Comparison of ENCODE assay signal across 12 cellular contexts in genomic region chr19:10191347-10191746, GRCh38. TPM values are rescaled to one million over a fixed set of nuclear protein-coding genes. Genes with fewer than 3 reads are reported as not detected.
DNase-seq lines count a peak whose midpoint lies in the region; ATAC-seq and TF ChIP-seq lines count a peak whose summit lies in the region.
"Had no signal": no experiment of that assay in that cellular context is flagged by ENCODE, and none has a peak within 500 bp of the region (broad histone marks: within the 10 kb centered on the region; RNA-seq: fewer than 3 reads in every experiment).

No MANE protein-coding gene starts in this region.

- TF ChIP-seq RAD21 in IMR-90 (IDR thresholded peaks at IDR 0.05; ENCODE audit: low read length): no peak

- H2BK5ac ChIP-seq in IMR-90 (ENCODE audit: low read depth, low read length, poor library complexity, severe bottlenecking): peak overlapping the region; percentile 45
- no peak overlapping the region for H2BK5ac ChIP-seq in trophoblast cell (ENCODE audit: low read depth, low read length, poor library complexity)

- H3K9ac ChIP-seq in IMR-90 (ENCODE audit: low read depth, low read length) (no peak overlapping the region), trophoblast cell (ENCODE audit: low read length) (no peak overlapping the region)

- peak overlapping the region; percentile 63; the same call in 1 of the 2 replicates for H3K27ac ChIP-seq in IMR-90 (ENCODE audit: insufficient read depth, low read length)
- H3K27ac ChIP-seq in trophoblast cell (ENCODE audit: low read depth, low read length): no peak overlapping the region
- H3K27ac ChIP-seq: VCaP had no signal

- intact Hi-C loops in IMR-90 (cut with micrococcal nuclease): no loop called here

- H3K4me2 ChIP-seq in IMR-90 (ENCODE audit: low read depth, low read length): no peak overlapping the region
- no peak overlapping the region for H3K4me2 ChIP-seq in trophoblast cell (ENCODE audit: low read length)

- H3K4me1 ChIP-seq in IMR-90 (ENCODE audit: control insufficient read depth, insufficient read depth, low read length) (peaks cover 11% of the 10 kb centered on the region), trophoblast cell (ENCODE audit: control insufficient read depth in 1 of 2, insufficient read depth in 2 of 2, low read length in 2 of 2) (peaks cover 2 to 8% of the 10 kb centered on the region in 2 experiments)

- H2AK5ac ChIP-seq in IMR-90 (ENCODE audit: low read depth, low read length) (peak overlapping the region; percentile 4; the same call in 1 of the 2 replicates), trophoblast cell (ENCODE audit: low read length) (no peak overlapping the region)

- no peak overlapping the region for H3K56ac ChIP-seq in IMR-90 (ENCODE audit: extremely low read depth, insufficient read depth, low read length)

- ATAC-seq in IMR-90 (ENCODE audit: low read depth): peak; percentile 40

- dilution Hi-C loops in IMR-90 (cut with HindIII; ENCODE audit: low sequenced_read_pairs, unreplicated experiment): no loop called here

- H3K23ac ChIP-seq in IMR-90 (ENCODE audit: low read depth, low read length) (no peak overlapping the region), trophoblast cell (ENCODE audit: low read length) (no peak overlapping the region)

- H2BK120ac ChIP-seq in IMR-90 (ENCODE audit: low read depth, low read length): no peak overlapping the region
- H2BK120ac ChIP-seq in trophoblast cell (ENCODE audit: insufficient read depth, low read length, poor library complexity): no peak overlapping the region

- no peak overlapping the region; a peak in 1 of 4 replicates for H4K8ac ChIP-seq in IMR-90 (ENCODE audit: low read depth in 2 of 2, low read length in 2 of 2)
- H4K8ac ChIP-seq in trophoblast cell (ENCODE audit: low read depth, low read length): no peak overlapping the region

- DNase-seq in Daoy (ENCODE audit: low read depth): peak; percentile 44
- peak; percentile 95 for DNase-seq in IMR-90
- peak; percentile 78 to 91 for DNase-seq in cardiac fibroblast (ENCODE audit: low read depth in 2 of 2)
- no peak for DNase-seq in trophoblast cell
- DNase-seq in CD1c-positive myeloid dendritic cell (ENCODE audit: extremely low spot score): no peak
- no peak for DNase-seq in NCI-H1417 treated with DMSO at 0.1 percent for 48 hours (lab: John Stamatoyannopoulos, UW)
- DNase-seq in NK-92 treated with Interleukin-12 subunit alpha and Interleukin-12 subunit beta, amount 100 ng/mL, for 24 hours (lab: John Stamatoyannopoulos, UW): no peak
- DNase-seq: GOT3, NCI-H1105 treated with DMSO at 0.1 percent for 48 hours, OCI-M1, small intestine had no signal

- H3K4me3 ChIP-seq in IMR-90 (ENCODE audit: insufficient read depth, low read depth, low read length) (no peak overlapping the region), cardiac fibroblast (replicated peaks in 1 of 2; ENCODE audit: low read depth in 2 of 2, low read length in 2 of 2) (no peak overlapping the region), trophoblast cell (ENCODE audit: low read depth, low read length) (no peak overlapping the region)

- peaks cover 60% of the 10 kb centered on the region for H4K20me1 ChIP-seq in IMR-90 (ENCODE audit: insufficient read depth, low read length)

- H3K4ac ChIP-seq in IMR-90 (ENCODE audit: low read depth, low read length) (no peak overlapping the region), trophoblast cell (ENCODE audit: low read depth, low read length) (peak overlapping the region; percentile 92)

- peaks cover 18% of the 10 kb centered on the region for H3K9me1 ChIP-seq in IMR-90 (ENCODE audit: insufficient read depth, low read length)

- H2AFZ ChIP-seq in IMR-90 (replicated peaks; ENCODE audit: low read length, poor library complexity): no peak overlapping the region
- no peak overlapping the region for H2AFZ ChIP-seq in trophoblast cell (ENCODE audit: insufficient read depth, low read length, poor library complexity)

- BruUV-seq in IMR-90 (replicated peaks; lab: Mats Ljungman, UMichigan): no TSS peak

- in situ Hi-C loops in IMR-90 (cut with MboI; ENCODE audit: low sequenced_read_pairs): no loop called here

- no peak overlapping the region; the same call in 2 of the 3 replicates for H2BK15ac ChIP-seq in IMR-90 (ENCODE audit: low read depth, low read length)

- H3K79me2 ChIP-seq in trophoblast cell (ENCODE audit: control insufficient read depth, insufficient read depth, low read length, poor library complexity): peaks cover 29% of the 10 kb centered on the region

- peaks cover 3% of the 10 kb centered on the region; the same call in 1 of the 2 replicates for H3K36me3 ChIP-seq in IMR-90 (ENCODE audit: control insufficient read depth, insufficient read depth, low read length)
- peaks cover 5 to 19% of the 10 kb centered on the region in 2 experiments for H3K36me3 ChIP-seq in trophoblast cell (ENCODE audit: control insufficient read depth in 1 of 2, insufficient read depth in 2 of 2, low read length in 2 of 2)

- no peaks in the 10 kb centered on the region for H3K27me3 ChIP-seq in IMR-90 (ENCODE audit: control insufficient read depth, insufficient read depth, low read length)
- no peaks in the 10 kb centered on the region for H3K27me3 ChIP-seq in trophoblast cell (ENCODE audit: insufficient read depth, low read length)

- no peak overlapping the region for H4K5ac ChIP-seq in IMR-90 (ENCODE audit: low read depth, low read length)

- TF ChIP-seq POLR2A in IMR-90 (IDR thresholded peaks at IDR 0.05; ENCODE audit: low read depth, low read length): no peak

- H3K14ac ChIP-seq in IMR-90 (replicated peaks; ENCODE audit: low read depth, low read length) (no peak overlapping the region), trophoblast cell (ENCODE audit: low read length) (no peak overlapping the region)

- H3K79me1 ChIP-seq in IMR-90 (ENCODE audit: low read depth in 1 of 2, low read length in 2 of 2) (peaks cover 0 to 61% of the 10 kb centered on the region in 2 experiments), trophoblast cell (ENCODE audit: low read length) (peaks cover 13% of the 10 kb centered on the region)

- H4K91ac ChIP-seq in IMR-90 (ENCODE audit: insufficient read depth, low read depth, low read length) (no peak overlapping the region), trophoblast cell (ENCODE audit: low read depth, low read length) (no peak overlapping the region)

- H2BK12ac ChIP-seq in trophoblast cell (ENCODE audit: low read length): no peak overlapping the region

- H3K9me3 ChIP-seq in IMR-90 (ENCODE audit: control insufficient read depth, insufficient read depth, low read length) (no peaks in the 10 kb centered on the region), trophoblast cell (ENCODE audit: insufficient read depth, low read depth, low read length) (no peaks in the 10 kb centered on the region)

- no peak for TF ChIP-seq CTCF in IMR-90 (conservative IDR thresholded peaks at IDR 0.05; ENCODE audit: low read depth, low read length)
- TF ChIP-seq CTCF in cardiac fibroblast (IDR thresholded peaks at IDR 0.05; ENCODE audit: low read depth, low read length): no peak

- POLR2A ChIA-PET in IMR-90 (lab: Charles Lee; ENCODE audit: unreplicated experiment): no interaction called here

- no peak overlapping the region for H2BK20ac ChIP-seq in IMR-90 (ENCODE audit: low read depth, low read length)

- peak overlapping the region; percentile 47 for H2AK9ac ChIP-seq in IMR-90 (replicated peaks; ENCODE audit: low read depth, low read length, poor library complexity)

- no CpG with 5 or more reads among the region's 2 CpGs for WGBS in IMR-90 (ENCODE audit: extremely low coverage in 2 of 2, insufficient read length in 1 of 2), 2 experiments
- WGBS in trophoblast cell (ENCODE audit: extremely low coverage, insufficient coverage, insufficient read length): no CpG with 5 or more reads among the region's 2 CpGs

- H3K18ac ChIP-seq in IMR-90 (ENCODE audit: low read depth, low read length) (no peak overlapping the region), trophoblast cell (ENCODE audit: low read length) (no peak overlapping the region)

- H4K12ac ChIP-seq in trophoblast cell (ENCODE audit: low read depth, low read length): no peak overlapping the region

- CTCF ChIA-PET in IMR-90 (lab: Yijun Ruan, JAX): no interaction called here

TF ChIP-seq in IMR-90, 13 proteins besides CTCF, POLR2A, EP300 and RAD21 (continues in another document):
- TF ChIP-seq CEBPB (IDR thresholded peaks at IDR 0.05; ENCODE audit: low read depth, low read length) (peak; percentile 94), SMC3 (IDR thresholded peaks at IDR 0.05; ENCODE audit: low read depth, low read length) (no peak; the same call in 1 of the 2 replicates), MAFK (IDR thresholded peaks at IDR 0.05; ENCODE audit: low read depth, low read length) (no peak), ELK1 (IDR thresholded peaks at IDR 0.05; ENCODE audit: borderline replicate concordance, low read depth, low read length) (no peak), MAZ (IDR thresholded peaks at IDR 0.05; ENCODE audit: borderline replicate concordance, low read depth, low read length) (no peak), RFX5 (IDR thresholded peaks at IDR 0.05; ENCODE audit: low read depth, low read length) (no peak)

RNA-seq across cellular contexts. Expression of gene DNMT1, which starts 3.4 kb away (rescaled TPM):
- total RNA-seq in Daoy (2014; rRNA removed; shearing (Covaris generic)): 126 and 140 TPM in 2 replicates
- 26.2 and 40.3 TPM in 2 replicates for total RNA-seq in IMR-90 (2012; rRNA removed)
- polyA plus RNA-seq in IMR-90 (2012; rRNA removed): 83.6 and 88.1 TPM in 2 replicates
- polyA plus RNA-seq in IMR-90 (2012; cell fraction: cytosol; rRNA removed): 36.6 and 47.1 TPM in 2 replicates
- polyA plus RNA-seq in IMR-90 (2012; cell fraction: nucleus; rRNA removed; ENCODE audit: low replicate concordance): 214 and 325 TPM in 2 replicates
- 153 and 165 TPM in 2 replicates for polyA plus RNA-seq in trophoblast cell (2013)

RNA-seq across cellular contexts. Expression of gene S1PR2, which starts 39.8 kb away (rescaled TPM):
- 3.5 and 3.7 TPM in 2 replicates for total RNA-seq in Daoy (2014; rRNA removed; shearing (Covaris generic))
- 14.0 and 16.7 TPM in 2 replicates for total RNA-seq in IMR-90 (2012; rRNA removed)
- polyA plus RNA-seq in IMR-90 (2012; rRNA removed): 15.0 and 16.1 TPM in 2 replicates
- 9.2 and 22.6 TPM in 2 replicates for polyA plus RNA-seq in IMR-90 (2012; cell fraction: cytosol; rRNA removed)
- 14.1 and 14.9 TPM in 2 replicates for polyA plus RNA-seq in IMR-90 (2012; cell fraction: nucleus; rRNA removed; ENCODE audit: low replicate concordance)
- polyA plus RNA-seq in trophoblast cell (2013): 20.2 and 22.2 TPM in 2 replicates

Comparison
In these comparisons a context has a peak if more than half of its experiments do, and no peak if none do; other contexts are left out.
1. DNase-seq: peak in Daoy (single experiment), IMR-90 (single experiment) and cardiac fibroblast (2 of 2); none in trophoblast cell (0 of 2), CD1c-positive myeloid dendritic cell (single experiment), NCI-H1417 treated with DMSO at 0.1 percent for 48 hours (single experiment) and NK-92 treated with Interleukin-12 subunit alpha and Interleukin-12 subunit beta, amount 100 ng/mL, for 24 hours (single experiment).